In the genomic region with DNA sequence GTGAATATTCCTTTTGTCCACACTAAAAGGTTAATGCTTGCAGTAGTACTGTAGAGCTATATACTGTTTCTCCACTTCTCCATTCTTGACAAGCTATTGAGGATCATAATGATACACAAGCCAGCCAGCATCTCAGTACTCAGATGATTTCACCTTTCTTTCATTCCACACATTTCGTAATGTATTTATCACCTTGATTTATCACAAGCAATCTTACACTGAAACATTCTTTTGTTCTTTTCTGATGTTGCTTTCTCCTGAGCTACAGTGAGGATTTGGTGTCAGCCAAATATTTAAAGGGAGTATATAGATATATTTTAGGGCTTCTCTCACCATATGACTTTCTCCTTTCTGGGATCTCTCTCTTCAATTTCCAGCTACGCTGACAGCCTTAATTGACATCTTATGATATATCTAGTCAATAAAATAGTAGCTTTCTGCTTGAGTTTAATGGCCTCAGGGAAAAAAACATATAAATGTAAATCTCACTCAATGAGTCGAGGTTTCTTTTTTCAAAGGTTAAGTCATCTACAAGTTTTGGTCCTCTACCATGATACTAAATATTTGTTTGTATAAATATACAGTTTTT, we compare ENCODE assay signal across 20 cellular contexts.
"Had no signal": no experiment of that assay in that cellular context is flagged by ENCODE, and none has a peak within 500 bp of the region (broad histone marks: within the 10 kb centered on the region; RNA-seq: fewer than 3 reads in every experiment).

No MANE protein-coding gene starts in this region.

- H3K27me3 ChIP-seq: Peyer's patch, SJCRH30 had no signal

- H3K36me3 ChIP-seq: Peyer's patch, SJCRH30 had no signal

- H3K4me3 ChIP-seq: K562, Peyer's patch, SJCRH30 had no signal

- FAIRE-seq: K562 had no signal

- H3K4me1 ChIP-seq: Peyer's patch, SJCRH30 had no signal

- ATAC-seq: K562, PC-3, Right ventricle myocardium inferior, SK-N-SH treated with all-trans-retinoic acid at 6 μM for 48 hours had no signal

- H3K4me2 ChIP-seq: KMS-11 had no signal

- DNase-seq: Kasumi-1; MM.1S; NCI-H1092 treated with DMSO at 0.1 percent for 48 hours; NCI-H1436; NCI-H187; NCI-H2029; NCI-H2081 treated with DMSO at 0.1 percent for 48 hours; NCI-H2227 treated with DMSO at 0.1 percent for 48 hours; NCI-H524; NCI-H526 treated with DMSO at 0.1 percent for 48 hours; NCI-H774; NK-92 treated with Interleukin-12 subunit alpha and Interleukin-12 subunit beta, amount 100 ng/mL, for 24 hours; PC-3; Peyer's patch; SHP77 treated with DMSO at 0.1 percent for 48 hours; SJCRH30 had no signal

- H3K27ac ChIP-seq: KMS-11, Peyer's patch, SJCRH30 had no signal

- H3K9me3 ChIP-seq: Peyer's patch, SJCRH30 had no signal

- H3K9ac ChIP-seq: KMS-11 had no signal
